9 cellular contexts compared by ENCODE assay signal in genomic region chr19:42250249-42250665, GRCh38. TPM values are rescaled to one million over a fixed set of nuclear protein-coding genes. Genes with fewer than 3 reads are reported as not detected.
A peak's percentile ranks its signal among the peaks of the same experiment; 100 is the strongest.
DNase-seq lines count a peak whose midpoint lies in the region; ATAC-seq, FAIRE-seq and TF ChIP-seq lines count a peak whose summit lies in the region.
"Had no signal": no experiment of that assay in that cellular context is flagged by ENCODE, and none has a peak within 500 bp of the region (broad histone marks: within the 10 kb centered on the region; RNA-seq: fewer than 3 reads in every experiment).

No MANE protein-coding gene starts in this region.

- H3K36me3 Mint-ChIP-seq in CD14-positive monocyte: peaks cover 9 to 22% of the 10 kb centered on the region in 2 donors

- no peaks in the 10 kb centered on the region for H3K36me3 ChIP-seq in ovary

- H3K4me3 ChIP-seq in A549 (no peak overlapping the region), ovary (no peak overlapping the region)

- H3K4me1 ChIP-seq in A549 (peaks cover 76% of the 10 kb centered on the region), ovary (ENCODE audit: insufficient read depth) (peaks cover 33% of the 10 kb centered on the region)

- intact Hi-C loops in ovary (cut with DNase I): no loop called here
- intact Hi-C loops in CD14-positive monocyte (cut with micrococcal nuclease): loop anchor here in 1 of 2 donors (5.0 kb wide), 2 partner anchors 33 to 37 kb away; partner anchors contain the start of gene DEDD2

- no peak for TF ChIP-seq RAD21 in A549 (conservative IDR thresholded peaks at IDR 0.05 in 1 of 2, IDR thresholded peaks at IDR 0.05 in 1 of 2)

- peak; percentile 49 for FAIRE-seq in A549 (lab: Jason Lieb, UNC)

- peak overlapping the region; percentile 94 to 96 for H3K27ac ChIP-seq in A549
- peak overlapping the region; percentile 98 for H3K27ac ChIP-seq in RWPE1
- peak overlapping the region; percentile 93 for H3K27ac ChIP-seq in epithelial cell of prostate
- H3K27ac ChIP-seq in ovary: peak overlapping the region; percentile 42 to 44

- WGBS in A549 (ENCODE audit: missing lambda C conversion rate): 88% methylated on average over 15 of the region's 15 CpGs
- 52 to 65% (median 62%) methylated on average over 15 of the region's 15 CpGs for WGBS in ovary, 3 donors

- peaks cover 0 to 4% (median 2%) of the 10 kb centered on the region in 3 donors for H3K27me3 Mint-ChIP-seq in CD14-positive monocyte (ENCODE audit: low read depth in 3 of 3)

- TF ChIP-seq EP300 in A549 (IDR thresholded peaks at IDR 0.05) (no peak), ovary (IDR thresholded peaks at IDR 0.05) (no peak)

- H3K4me1 Mint-ChIP-seq in CD14-positive monocyte: peaks cover 36% of the 10 kb centered on the region

- POLR2A ChIA-PET in A549 (lab: Yijun Ruan, JAX) (no interaction called here), RWPE1 (lab: Yijun Ruan, JAX; ENCODE audit: low non-redundant PET) (interaction anchor here (0.7 kb wide), 1 partner anchor 1274 kb away, joined by 3 read pairs; no protein-coding TSS in a partner anchor)

- no peak for ATAC-seq in A549
- no peak for ATAC-seq in GM21717 (IDR thresholded peaks at IDR 0.05; ENCODE audit: unreplicated experiment)
- no peak for ATAC-seq in HG02938 (IDR thresholded peaks at IDR 0.05; ENCODE audit: unreplicated experiment)

- H3K27me3 ChIP-seq in ovary: no peaks in the 10 kb centered on the region

- H3K4me3 Mint-ChIP-seq in CD14-positive monocyte: no peak overlapping the region

- CTCF ChIA-PET in A549 (lab: Yijun Ruan, JAX): interaction anchor here (0.6 to 21.7 kb wide), 12 partner anchors 11 to 151 kb away, joined by 3 to 616 read pairs (median 8); partner anchors contain the start of genes CIC, PAFAH1B3, POU2F2 and PRR19
- CTCF ChIA-PET in RWPE1 (lab: Yijun Ruan, JAX): interaction anchor here (0.6 to 1.2 kb wide), 3 partner anchors 21 to 139 kb away, joined by 3 to 7 read pairs (median 3); partner anchors contain the start of gene POU2F2

- TF ChIP-seq POLR2A in A549 (IDR thresholded peaks at IDR 0.05; ENCODE audit: low read length) (no peak), ovary (IDR thresholded peaks at IDR 0.05) (no peak)

- H3K27ac Mint-ChIP-seq in CD14-positive monocyte: peak overlapping the region in 1 of 7 donors; percentile 20

- H3K9me3 ChIP-seq in A549 (no peaks in the 10 kb centered on the region), ovary (no peaks in the 10 kb centered on the region)

- no peak for DNase-seq in A549 (ENCODE audit: low read depth in 1 of 2, low spot score in 1 of 2)
- DNase-seq in RWPE1 (ENCODE audit: low spot score): no peak
- DNase-seq in epithelial cell of prostate (ENCODE audit: low read depth, low spot score): no peak
- DNase-seq in ovary: peak in 3 of 5 donors; percentile 24 to 49 (median 47)
- no peak for DNase-seq in CD14-positive monocyte (ENCODE audit: low spot score)
- no peak for DNase-seq in NCI-H526 treated with DMSO at 0.1 percent for 48 hours (lab: John Stamatoyannopoulos, UW)
- DNase-seq: activated CD8-positive, alpha-beta memory T cell treated with anti-CD3 and anti-CD28 coated beads for 24 hours had no signal

- H3K4me2 ChIP-seq in A549: peak overlapping the region; percentile 92

- TF ChIP-seq CTCF in A549 (IDR thresholded peaks at IDR 0.05) (no peak), RWPE1 (conservative IDR thresholded peaks at IDR 0.05; ENCODE audit: low read depth) (no peak), ovary (IDR thresholded peaks at IDR 0.05) (no peak), CD14-positive monocyte (IDR thresholded peaks at IDR 0.05) (no peak)

- H3K9me3 Mint-ChIP-seq in CD14-positive monocyte: no peaks in the 10 kb centered on the region

TF ChIP-seq in A549, 52 proteins besides CTCF, POLR2A, EP300 and RAD21 (continues in another document):
- TF ChIP-seq KDM1A (IDR thresholded peaks at IDR 0.05; ENCODE audit: low read depth) (no peak), FOXS1 (CRISPR knock-in tag; IDR thresholded peaks at IDR 0.05) (no peak), BHLHE40 (IDR thresholded peaks at IDR 0.05; ENCODE audit: low read depth, low read length) (no peak), KDM5A (IDR thresholded peaks at IDR 0.05) (no peak), HOXA7 (CRISPR knock-in tag; IDR thresholded peaks at IDR 0.05) (no peak), POLR2AphosphoS2 (conservative IDR thresholded peaks at IDR 0.05; ENCODE audit: low read length) (no peak), ZNF302 (CRISPR knock-in tag; IDR thresholded peaks at IDR 0.05) (no peak), ELK1 (IDR thresholded peaks at IDR 0.05; ENCODE audit: low read depth, low read length) (no peak), ZSCAN20 (CRISPR knock-in tag; IDR thresholded peaks at IDR 0.05) (no peak), HMGXB4 (CRISPR knock-in tag; IDR thresholded peaks at IDR 0.05; ENCODE audit: borderline replicate concordance) (no peak), HOXB5 (CRISPR knock-in tag; IDR thresholded peaks at IDR 0.05) (no peak)
- TF ChIP-seq, protein P1, sequence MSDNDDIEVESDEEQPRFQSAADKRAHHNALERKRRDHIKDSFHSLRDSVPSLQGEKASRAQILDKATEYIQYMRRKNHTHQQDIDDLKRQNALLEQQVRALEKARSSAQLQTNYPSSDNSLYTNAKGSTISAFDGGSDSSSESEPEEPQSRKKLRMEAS (IDR thresholded peaks at IDR 0.05): no peak

RNA-seq across cellular contexts. Expression of gene ERF, which starts 4.7 kb away (rescaled TPM):
- polyA plus RNA-seq in A549 (2011; rRNA removed): 71.9 and 103 TPM in 2 replicates
- 115 and 150 TPM in 2 replicates for polyA plus RNA-seq in A549 (2012; cell fraction: cytosol; rRNA removed)
- 307 and 352 TPM in 2 replicates for polyA plus RNA-seq in A549 (2012; cell fraction: nucleus; rRNA removed)
- polyA plus RNA-seq in A549 (2017; fragmentation: RNase III; extraction: RNeasy Plus Mini Kit Qiagen cat#74134 plus additional on column Dnase treatment): 107 to 123 TPM (median 120 TPM) in 3 replicates
- 113 and 120 TPM in 2 replicates for polyA minus RNA-seq in A549 (2011; rRNA and poly(A)+ RNA removed)
- total RNA-seq in ovary: 100 to 1,000 TPM in 1 of 7 donors, 10 to 100 TPM in 6; 23.1 to 110 (median 76.6) TPM
- polyA plus RNA-seq in ovary: 10 to 100 TPM; 31.7 to 51.0 TPM
- 1 to 10 TPM; 2.3 to 3.4 TPM for polyA plus RNA-seq in CD14-positive monocyte

RNA-seq across cellular contexts. Expression of gene GSK3A, which starts 7.9 kb away (rescaled TPM):
- 55.2 and 79.7 TPM in 2 replicates for polyA plus RNA-seq in A549 (2011; rRNA removed)
- polyA plus RNA-seq in A549 (2012; cell fraction: cytosol; rRNA removed): 82.6 and 118 TPM in 2 replicates
- polyA plus RNA-seq in A549 (2012; cell fraction: nucleus; rRNA removed): 80.7 and 99.8 TPM in 2 replicates
- polyA plus RNA-seq in A549 (2017; fragmentation: RNase III; extraction: RNeasy Plus Mini Kit Qiagen cat#74134 plus additional on column Dnase treatment): 81.0 to 85.1 TPM (median 84.0 TPM) in 3 replicates
- polyA minus RNA-seq in A549 (2011; rRNA and poly(A)+ RNA removed): 69.2 and 87.0 TPM in 2 replicates
- total RNA-seq in ovary: 10 to 100 TPM; 16.0 to 40.9 (median 34.9) TPM
- polyA plus RNA-seq in ovary: 10 to 100 TPM; 31.9 to 38.3 TPM
- polyA plus RNA-seq in CD14-positive monocyte: 10 to 100 TPM; 12.3 to 14.9 TPM

RNA-seq across cellular contexts. Expression of gene CIC, which starts 18.8 kb away (rescaled TPM):
- 7.2 and 7.7 TPM in 2 replicates for polyA plus RNA-seq in A549 (2011; rRNA removed)
- polyA plus RNA-seq in A549 (2012; cell fraction: cytosol; rRNA removed): 26.8 and 35.8 TPM in 2 replicates
- 69.9 and 100.0 TPM in 2 replicates for polyA plus RNA-seq in A549 (2012; cell fraction: nucleus; rRNA removed)
- polyA plus RNA-seq in A549 (2017; fragmentation: RNase III; extraction: RNeasy Plus Mini Kit Qiagen cat#74134 plus additional on column Dnase treatment): 46.8 to 56.4 TPM (median 53.1 TPM) in 3 replicates
- 7.0 and 11.0 TPM in 2 replicates for polyA minus RNA-seq in A549 (2011; rRNA and poly(A)+ RNA removed)
- 100 to 1,000 TPM in 4 of 7 donors, 10 to 100 TPM in 3; 24.6 to 139 (median 113) TPM for total RNA-seq in ovary
- polyA plus RNA-seq in ovary: 10 to 100 TPM in 1 of 2 donors, 1 to 10 TPM in 1; 6.6 to 71.0 TPM
- under 1 TPM; 0.62 to 0.87 TPM for polyA plus RNA-seq in CD14-positive monocyte

RNA-seq across cellular contexts. Expression of gene ZNF526, which starts 30.1 kb away (rescaled TPM):
- polyA plus RNA-seq in A549 (2011; rRNA removed): 7.1 and 8.7 TPM in 2 replicates
- polyA plus RNA-seq in A549 (2012; cell fraction: cytosol; rRNA removed): 5.9 and 8.4 TPM in 2 replicates
- 9.9 and 14.4 TPM in 2 replicates for polyA plus RNA-seq in A549 (2012; cell fraction: nucleus; rRNA removed)
- 12.2 to 12.9 TPM (median 12.6 TPM) in 3 replicates for polyA plus RNA-seq in A549 (2017; fragmentation: RNase III; extraction: RNeasy Plus Mini Kit Qiagen cat#74134 plus additional on column Dnase treatment)
- polyA minus RNA-seq in A549 (2011; rRNA and poly(A)+ RNA removed): 22.7 and 24.7 TPM in 2 replicates
- total RNA-seq in ovary: 10 to 100 TPM in 5 of 7 donors, 1 to 10 TPM in 2; 2.4 to 17.9 (median 12.9) TPM
- 1 to 10 TPM; 5.0 to 6.5 TPM for polyA plus RNA-seq in ovary
- 1 to 10 TPM in 1 of 2 donors, under 1 TPM in 1; 0.96 to 1.3 TPM for polyA plus RNA-seq in CD14-positive monocyte

RNA-seq across cellular contexts. Expression of gene DEDD2, which starts 32.8 kb away (rescaled TPM):
- polyA plus RNA-seq in A549 (2011; rRNA removed) (30.8 and 37.9 TPM in 2 replicates), A549 (2017; fragmentation: RNase III; extraction: RNeasy Plus Mini Kit Qiagen cat#74134 plus additional on column Dnase treatment) (39.7 to 54.1 TPM (median 43.2 TPM) in 3 replicates), ovary (10 to 100 TPM in 1 of 2 donors, 1 to 10 TPM in 1; 8.3 to 33.1 TPM), CD14-positive monocyte (100 to 1,000 TPM; 125 to 133 TPM)
- 72.8 and 91.8 TPM in 2 replicates for polyA plus RNA-seq in A549 (2012; cell fraction: cytosol; rRNA removed)
- 65.3 and 65.8 TPM in 2 replicates for polyA plus RNA-seq in A549 (2012; cell fraction: nucleus; rRNA removed)
- polyA minus RNA-seq in A549 (2011; rRNA and poly(A)+ RNA removed): 29.4 and 37.6 TPM in 2 replicates
- total RNA-seq in ovary: 10 to 100 TPM; 14.9 to 36.8 (median 25.1) TPM

Comparison
In these comparisons a context has a peak if more than half of its experiments do, and no peak if none do; other contexts are left out.
1. DNase-seq: peak in ovary (3 of 5); none in A549 (0 of 2), RWPE1 (single experiment), epithelial cell of prostate (single experiment), CD14-positive monocyte (single experiment) and NCI-H526 treated with DMSO at 0.1 percent for 48 hours (single experiment).
2. H3K27ac ChIP-seq: peak in every context shown above with its lines; median percentile 98 in RWPE1; 95 in A549; 93 in epithelial cell of prostate; 43 in ovary.
3. RNA of gene ERF, which starts 4.7 kb away (polyA plus RNA-seq): 71.9 to 352 TPM in A549 and 31.7 to 51.0 TPM in ovary; 2.3 to 3.4 TPM in CD14-positive monocyte; every median in the first group is over 4 times any median in the second.
4. RNA of gene CIC, which starts 18.8 kb away (polyA plus RNA-seq): 6.6 to 71.0 TPM in ovary and 7.2 to 100.0 TPM in A549; 0.62 to 0.87 TPM in CD14-positive monocyte; every median in the first group is over 4 times any median in the second.